Comparison of ENCODE assay signal across 8 cellular contexts in the genomic region with DNA sequence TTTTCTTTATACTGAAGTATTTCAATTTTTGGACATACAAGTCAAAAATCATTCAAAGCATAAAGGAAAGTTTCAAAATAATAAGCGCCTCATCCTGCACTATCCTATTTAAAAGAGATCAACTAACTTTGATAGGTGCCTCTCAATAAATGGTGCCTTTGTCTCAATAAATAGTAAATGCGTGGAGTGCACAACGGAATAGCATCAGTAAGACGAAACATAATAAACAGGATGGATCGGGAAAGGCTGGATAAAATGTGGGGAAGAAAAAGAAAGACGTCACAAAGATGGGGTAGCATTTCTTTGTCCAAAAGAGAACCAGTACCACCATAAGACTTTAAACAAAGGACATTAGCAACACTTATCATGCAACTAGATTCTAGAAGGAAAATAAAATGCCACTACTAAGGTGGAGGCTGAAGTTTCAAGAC. TPM values are rescaled to one million over a fixed set of nuclear protein-coding genes. Genes with fewer than 3 reads are reported as not detected.
A peak's percentile ranks its signal among the peaks of the same experiment; 100 is the strongest.
DNase-seq lines count a peak whose midpoint lies in the region; ATAC-seq, FAIRE-seq and TF ChIP-seq lines count a peak whose summit lies in the region.

No MANE protein-coding gene starts in this region.

- TF ChIP-seq POLR2A in GM12878 (IDR thresholded peaks at IDR 0.05; ENCODE audit: low read depth, low read length) (no peak), uterus (IDR thresholded peaks at IDR 0.05) (no peak)

- TF ChIP-seq EP300 in GM12878 (IDR thresholded peaks at IDR 0.05; ENCODE audit: borderline replicate concordance in 1 of 2, control insufficient read depth in 1 of 2, low read depth in 2 of 2, low read length in 2 of 2), result no peak

- H3K4me2 ChIP-seq in GM12878 (ENCODE audit: control insufficient read depth, insufficient read depth) (peak overlapping the region; percentile 87), mesenchymal stem cell (ENCODE audit: low read length, poor library complexity, severe bottlenecking) (peak overlapping the region; percentile 86)

- no peak overlapping the region for H3K23ac ChIP-seq in mesenchymal stem cell (ENCODE audit: low read length in 2 of 2)

- CTCF ChIA-PET in GM12878 (lab: Yijun Ruan, JAX), result no interaction called here

- no peak for DNase-seq in heart right ventricle
- DNase-seq in cardiac septum (ENCODE audit: low spot score), result no peak
- DNase-seq in GM12878 (ENCODE audit: low read depth, low spot score), result no peak
- no peak for DNase-seq in mesenchymal stem cell
- no peak for DNase-seq in uterus
- no peak for DNase-seq in stimulated activated naive CD4-positive, alpha-beta T cell treated with Interleukin-2 at 50 U/mL for 16 hours (lab: John Stamatoyannopoulos, UW)

- H2BK120ac ChIP-seq in mesenchymal stem cell (ENCODE audit: low read depth, low read length), result no peak overlapping the region

- no peak overlapping the region for H3K9ac ChIP-seq in GM12878 (ENCODE audit: control insufficient read depth, insufficient read depth, low read length)
- H3K9ac ChIP-seq in mesenchymal stem cell (ENCODE audit: low read length), result peak overlapping the region; percentile 83

- H3K27me3 ChIP-seq in heart right ventricle (peaks cover 0 to 8% (median 0%) of the 10 kb centered on the region in 7 donors), GM12878 (replicated peaks in 1 of 2; ENCODE audit: control insufficient read depth in 2 of 2, insufficient read depth in 2 of 2, low read length in 1 of 2) (peaks cover 4 to 12% of the 10 kb centered on the region in 2 experiments; a peak in 3 of 4 replicates), mesenchymal stem cell (ENCODE audit: control insufficient read depth in 1 of 2, insufficient read depth in 1 of 2, low read length in 2 of 2) (peaks cover 0 to 6% of the 10 kb centered on the region in 2 experiments), uterus (no peaks in the 10 kb centered on the region)

- no TSS peak for BruUV-seq in GM12878 (replicated peaks; lab: Mats Ljungman, UMichigan)

- ATAC-seq in heart right ventricle (peak in 3 of 8 donors; percentile 4 to 22 (median 4)), GM12878 (no peak), GM18502 (IDR thresholded peaks at IDR 0.05; ENCODE audit: poor library complexity, unreplicated experiment) (no peak), HG02885 (IDR thresholded peaks at IDR 0.05; ENCODE audit: poor library complexity, unreplicated experiment) (no peak)

- intact Hi-C loops in heart right ventricle (cut with DNase I) (loop anchor here in 4 of 10 donors (1.0 to 10.0 kb wide), 5 partner anchors 59 to 124 kb away; no protein-coding TSS in a partner anchor), cardiac septum (cut with DNase I) (no loop called here), GM12878 (cut with micrococcal nuclease; ENCODE audit: unreplicated experiment) (no loop called here), uterus (cut with DNase I; ENCODE audit: low total_unique reads) (no loop called here)

- H3K79me2 ChIP-seq in GM12878 (ENCODE audit: control insufficient read depth, insufficient read depth, low read length), result no peaks in the 10 kb centered on the region

- H3K36me3 ChIP-seq in heart right ventricle, result no peaks in the 10 kb centered on the region
- H3K36me3 ChIP-seq in GM12878 (ENCODE audit: control insufficient read depth in 2 of 2, insufficient read depth in 2 of 2, low read length in 1 of 2), result no peaks in the 10 kb centered on the region
- H3K36me3 ChIP-seq in mesenchymal stem cell (ENCODE audit: control insufficient read depth in 1 of 2, insufficient read depth in 2 of 2, low read depth in 1 of 2, low read length in 2 of 2), result no peaks in the 10 kb centered on the region
- H3K36me3 ChIP-seq in uterus, result no peaks in the 10 kb centered on the region

- peak overlapping the region; percentile 14 to 67 for H3K18ac ChIP-seq in mesenchymal stem cell (ENCODE audit: low read depth in 1 of 2, low read length in 2 of 2)

- no peak overlapping the region for H2BK5ac ChIP-seq in mesenchymal stem cell (ENCODE audit: low read depth, low read length, poor library complexity, severe bottlenecking)

- POLR2A ChIA-PET in GM12878 (lab: Charles Lee), result no interaction called here

- no peak for FAIRE-seq in GM12878 (lab: Jason Lieb, UNC)

- no peak overlapping the region for H2BK12ac ChIP-seq in mesenchymal stem cell (ENCODE audit: low read length in 2 of 2)

- no peaks in the 10 kb centered on the region for H3K79me1 ChIP-seq in mesenchymal stem cell (replicated peaks; ENCODE audit: low read length, poor library complexity, severe bottlenecking)

- SMC1A ChIA-PET in GM12878 (lab: Charles Lee; ENCODE audit: uncharacterized antibody, unreplicated experiment), result no interaction called here

- TF ChIP-seq CTCF in heart right ventricle (IDR thresholded peaks at IDR 0.05), result no peak
- TF ChIP-seq CTCF in GM12878 (IDR thresholded peaks at IDR 0.05 in 2 of 3, conservative IDR thresholded peaks at IDR 0.05 in 1 of 3; ENCODE audit: control insufficient read depth in 2 of 3, extremely low read depth in 1 of 3, insufficient read depth in 1 of 3, low read depth in 3 of 3, low read length in 3 of 3), result no peak
- no peak for TF ChIP-seq CTCF in uterus (IDR thresholded peaks at IDR 0.05)

- H3K4me1 ChIP-seq in heart right ventricle, result peaks cover 0 to 31% (median 18%) of the 10 kb centered on the region in 9 donors
- H3K4me1 ChIP-seq in GM12878 (ENCODE audit: control insufficient read depth, insufficient read depth, low read length), result no peaks in the 10 kb centered on the region
- peaks cover 5% of the 10 kb centered on the region for H3K4me1 ChIP-seq in mesenchymal stem cell (ENCODE audit: control insufficient read depth, insufficient read depth, low read depth, low read length)
- no peaks in the 10 kb centered on the region for H3K4me1 ChIP-seq in uterus

- H3K27ac ChIP-seq in heart right ventricle (peak overlapping the region; percentile 38 to 90 (median 84)), GM12878 (ENCODE audit: control insufficient read depth, insufficient read depth) (no peak overlapping the region), mesenchymal stem cell (ENCODE audit: low read length, poor library complexity, severe bottlenecking) (no peak overlapping the region), uterus (peak overlapping the region; percentile 89 to 91)

- TF ChIP-seq RAD21 in GM12878 (IDR thresholded peaks at IDR 0.05; ENCODE audit: insufficient read depth, low read depth, low read length), result no peak

- no peak overlapping the region for H3K14ac ChIP-seq in mesenchymal stem cell (ENCODE audit: low read length in 2 of 2)

- peak overlapping the region; percentile 5 for H4K8ac ChIP-seq in mesenchymal stem cell (ENCODE audit: low read length)

- H3K4me3 ChIP-seq in heart right ventricle, result peak overlapping the region; percentile 55 to 97 (median 86)
- 0 out of 2 replicates have a peak overlapping the region, but pooled peaks have one; percentile 50 for H3K4me3 ChIP-seq in GM12878
- H3K4me3 ChIP-seq in mesenchymal stem cell (ENCODE audit: insufficient read depth in 1 of 2, low read depth in 1 of 2, low read length in 2 of 2), result peak overlapping the region; percentile 71 to 79
- peak overlapping the region; percentile 34 to 63 for H3K4me3 ChIP-seq in uterus

- peaks cover 0 to 3% (median 0%) of the 10 kb centered on the region in 11 donors for H3K9me3 ChIP-seq in heart right ventricle
- H3K9me3 ChIP-seq in GM12878 (replicated peaks; ENCODE audit: control insufficient read depth, insufficient read depth, low read length), result no peaks in the 10 kb centered on the region
- H3K9me3 ChIP-seq in mesenchymal stem cell (ENCODE audit: control insufficient read depth, low read length), result no peaks in the 10 kb centered on the region
- H3K9me3 ChIP-seq in uterus, result no peaks in the 10 kb centered on the region

- peak overlapping the region; percentile 1 for H4K91ac ChIP-seq in mesenchymal stem cell (ENCODE audit: low read length)

- no peak overlapping the region for H2BK15ac ChIP-seq in mesenchymal stem cell (ENCODE audit: low read depth, poor library complexity, severe bottlenecking)

- H2AK5ac ChIP-seq in mesenchymal stem cell (ENCODE audit: low read length, severe bottlenecking), result no peak overlapping the region

- H2AFZ ChIP-seq in GM12878 (ENCODE audit: control insufficient read depth, low read depth, low read length), result no peak overlapping the region
- peak overlapping the region; percentile 66 for H2AFZ ChIP-seq in mesenchymal stem cell (ENCODE audit: low read depth, low read length)

- 15 to 24% methylated on average over 6 of the region's 6 CpGs for WGBS in heart right ventricle, 2 donors
- WGBS in GM12878 (ENCODE audit: insufficient coverage, insufficient replicate concordance, low lambda C conversion rate, missing lambda C conversion rate), result 84% methylated on average over 6 of the region's 6 CpGs
- WGBS in mesenchymal stem cell, result 48% methylated on average over 6 of the region's 6 CpGs

- in situ Hi-C loops in GM12878 (cut with MboI), result no loop called here

- H3K4ac ChIP-seq in mesenchymal stem cell (ENCODE audit: low read depth in 1 of 2, low read length in 2 of 2), result no peak overlapping the region

- H4K20me1 ChIP-seq in GM12878 (ENCODE audit: control insufficient read depth, insufficient read depth), result no peaks in the 10 kb centered on the region

- RAD21 ChIA-PET in GM12878 (lab: Charles Lee; ENCODE audit: unreplicated experiment), result no interaction called here

TF ChIP-seq in GM12878, 131 proteins besides CTCF, POLR2A, EP300 and RAD21:
- no peak for TF ChIP-seq RFX5 (IDR thresholded peaks at IDR 0.05; ENCODE audit: low read depth, low read length)
TF ChIP-seq in GM12878: peak in this region for 0.

RNA-seq across cellular contexts. Expression of gene PRKAR2B, which starts 0.6 kb away (rescaled TPM):
- total RNA-seq in heart right ventricle (10 to 100 TPM; 18.8 to 42.5 (median 24.9) TPM), cardiac septum (37.7 TPM), GM12878 (2014; rRNA removed) (not detected in 2 replicates), GM12878 (2014; rRNA removed; fragmentation: Illumina TruSeq; extraction: Trizol) (0.04 TPM in 1 of 2 replicates, not detected in the other), GM12878 (2021) (0.18 and 0.48 TPM in 2 replicates), uterus (10 to 100 TPM; 17.5 to 30.5 (median 22.9) TPM)
- polyA plus RNA-seq in heart right ventricle (1 to 10 TPM; 5.4 to 8.2 TPM), GM12878 (2011; rRNA removed) (0.03 and 0.12 TPM in 2 replicates), GM12878 (2014; fragmentation: Illumina TruSeq; extraction: Trizol) (0.01 TPM in 1 of 2 replicates, not detected in the other), GM12878 (2014; fragmentation: Nextera tagmentation; extraction: Ambion mirVana) (under 1 TPM in 1 of 2 experiments, not detected in 1; 0.02 TPM), GM12878 (2014; rRNA removed) (not detected in 2 replicates), GM12878 (2016; fragmentation: Nextera tagmentation; extraction: Ambion mirVana) (under 1 TPM in 1 of 2 experiments, not detected in 1; 0.06 TPM)
- not detected in 2 replicates for total RNA-seq in GM12878 (2013; cell fraction: nucleolus; rRNA removed)
- not detected for polyA plus RNA-seq in GM12878 (2011; ENCODE audit: low read depth)
- polyA plus RNA-seq in GM12878 (2011; cell fraction: cytosol; rRNA removed), result 0.02 and 0.03 TPM in 2 replicates
- polyA plus RNA-seq in GM12878 (2011; cell fraction: nucleus; rRNA removed), result not detected in 2 replicates
- 0.06 TPM in 1 of 2 replicates, not detected in the other for polyA plus RNA-seq in GM12878 (2012)
- 0.05 and 0.07 TPM in 2 replicates for polyA minus RNA-seq in GM12878 (2011; rRNA and poly(A)+ RNA removed)
- polyA minus RNA-seq in GM12878 (2011; cell fraction: cytosol; rRNA and poly(A)+ RNA removed), result not detected in 2 replicates
- polyA minus RNA-seq in GM12878 (2011; cell fraction: nucleus; rRNA and poly(A)+ RNA removed), result not detected in 2 replicates
- polyA plus RNA-seq in mesenchymal stem cell (2013, experiment 1 of 2), result 37.8 TPM
- polyA plus RNA-seq in mesenchymal stem cell (2013, experiment 2 of 2), result 39.8 TPM

Comparison
In these comparisons a context has a peak if more than half of its experiments do, and no peak if none do; other contexts are left out.
1. H3K27ac ChIP-seq: peak in heart right ventricle (10 of 10) and uterus (2 of 2); none in GM12878 (single experiment) and mesenchymal stem cell (single experiment).
2. RNA of gene PRKAR2B, which starts 0.6 kb away (total RNA-seq): 37.7 TPM in cardiac septum (single experiment), 18.8 to 42.5 TPM in heart right ventricle and 17.5 to 30.5 TPM in uterus; 0.04 to 0.48 TPM in GM12878; every median in the first group is over 10 times any median in the second.
3. Peak in every context shown above with its lines, with median percentiles within 50 percentile points of each other: H3K4me3 ChIP-seq.